In genomic region chr5:78127875-78128274, GRCh38 we compare ENCODE assay signal across 14 cellular contexts.
DNase-seq lines count a peak whose midpoint lies in the region; ATAC-seq, FAIRE-seq and TF ChIP-seq lines count a peak whose summit lies in the region.
"Had no signal": no experiment of that assay in that cellular context is flagged by ENCODE, and none has a peak within 500 bp of the region (broad histone marks: within the 10 kb centered on the region; RNA-seq: fewer than 3 reads in every experiment).

No MANE protein-coding gene starts in this region.

- peak; percentile 22 for DNase-seq in HEK293T (ENCODE audit: extremely low spot score)
- DNase-seq in astrocyte of the spinal cord (ENCODE audit: low read depth, low spot score), result no peak
- DNase-seq in kidney epithelial cell (ENCODE audit: low read depth), result no peak
- DNase-seq in kidney, result no peak
- no peak for DNase-seq in HK-2 (ENCODE audit: unreplicated experiment)
- no peak for DNase-seq in superior temporal gyrus (ENCODE audit: extremely low spot score)
- DNase-seq: activated CD8-positive, alpha-beta memory T cell treated with anti-CD3 and anti-CD28 coated beads, Interleukin-2, amount 50 U/mL, for 4 hours; COR-L47; left cardiac atrium; stimulated activated naive CD4-positive, alpha-beta T cell; T-helper 2 cell had no signal

- no peak for FAIRE-seq in kidney (lab: Jason Lieb, UNC)

- H3K4me3 ChIP-seq in astrocyte of the spinal cord (ENCODE audit: low read depth, low read length) (no peak overlapping the region), kidney epithelial cell (ENCODE audit: low read depth, low read length) (no peak overlapping the region), kidney (ENCODE audit: low read length in 2 of 2) (no peak overlapping the region)

- POLR2A ChIA-PET in HEK293T (lab: Yijun Ruan, JAX), result interaction anchor here (0.6 kb wide), 1 partner anchor 11 kb away, joined by 3 read pairs; no protein-coding TSS in a partner anchor

- H3K27ac ChIP-seq in C4-2B (no peak overlapping the region), kidney (ENCODE audit: low read depth in 2 of 2, low read length in 2 of 2) (no peak overlapping the region)
- H3K27ac ChIP-seq: epithelial cell of prostate had no signal

- no peaks in the 10 kb centered on the region for H3K9me3 ChIP-seq in kidney (ENCODE audit: control insufficient read depth in 1 of 2, low read length in 2 of 2)

- intact Hi-C loops in kidney (cut with DNase I), result no loop called here

- H3K9ac ChIP-seq in kidney (ENCODE audit: low read length in 2 of 2), result no peak overlapping the region

- no peak for ATAC-seq in HG03139 (IDR thresholded peaks at IDR 0.05; ENCODE audit: unreplicated experiment)
- ATAC-seq: left cardiac atrium had no signal

- peak; percentile 89 for TF ChIP-seq CTCF in C4-2B (conservative IDR thresholded peaks at IDR 0.05)
- TF ChIP-seq CTCF in astrocyte of the spinal cord (IDR thresholded peaks at IDR 0.05; ENCODE audit: low read depth, low read length), result peak; percentile 35
- TF ChIP-seq CTCF in kidney epithelial cell (IDR thresholded peaks at IDR 0.05; ENCODE audit: insufficient read depth, low read length, poor library complexity, severe bottlenecking), result peak; percentile 31
- TF ChIP-seq CTCF in kidney (IDR thresholded peaks at IDR 0.05; ENCODE audit: borderline replicate concordance, extremely low read depth, insufficient read depth), result no peak

- H3K36me3 ChIP-seq in kidney epithelial cell (ENCODE audit: control insufficient read depth, insufficient read depth, low read length) (no peaks in the 10 kb centered on the region), kidney (ENCODE audit: control insufficient read depth in 1 of 2, insufficient read depth in 2 of 2, low read length in 2 of 2) (no peaks in the 10 kb centered on the region)

- H3K4me1 ChIP-seq in kidney (ENCODE audit: control insufficient read depth in 1 of 2, insufficient read depth in 1 of 2, low read depth in 1 of 2, low read length in 2 of 2), result no peaks in the 10 kb centered on the region

- no peaks in the 10 kb centered on the region for H3K27me3 ChIP-seq in kidney epithelial cell (ENCODE audit: control insufficient read depth, insufficient read depth, low read length)

- CTCF ChIA-PET in HEK293T (lab: Yijun Ruan, JAX), result interaction anchor here (0.6 to 1.4 kb wide), 8 partner anchors 11 to 1901 kb away, joined by 3 to 9 read pairs (median 4); no protein-coding TSS in a partner anchor

- in situ Hi-C loops in astrocyte of the spinal cord (cut with HindIII; ENCODE audit: low sequenced_read_pairs), result no loop called here

TF ChIP-seq in HEK293T, 16 proteins besides CTCF, POLR2A, EP300 and RAD21:
- TF ChIP-seq CTBP1 (IDR thresholded peaks at IDR 0.05; ENCODE audit: borderline replicate concordance) (no peak), SUZ12 (IDR thresholded peaks at IDR 0.05) (no peak), ZNF384 (IDR thresholded peaks at IDR 0.05) (no peak), ELF4 (IDR thresholded peaks at IDR 0.05) (no peak), FOXA1 (IDR thresholded peaks at IDR 0.05) (no peak), L3MBTL2 (conservative IDR thresholded peaks at IDR 0.05) (no peak), SP1 (IDR thresholded peaks at IDR 0.05) (no peak), LEF1 (IDR thresholded peaks at IDR 0.05; ENCODE audit: borderline replicate concordance) (no peak), BHLHE40 (IDR thresholded peaks at IDR 0.05; ENCODE audit: borderline replicate concordance) (no peak), ARNT (IDR thresholded peaks at IDR 0.05) (no peak), TARDBP (IDR thresholded peaks at IDR 0.05) (no peak), HDGF (IDR thresholded peaks at IDR 0.05; ENCODE audit: borderline replicate concordance) (no peak), FOXM1 (IDR thresholded peaks at IDR 0.05; ENCODE audit: borderline replicate concordance) (no peak), NFRKB (IDR thresholded peaks at IDR 0.05) (no peak), FOXK2 (IDR thresholded peaks at IDR 0.05) (no peak)
